In the genomic region with DNA sequence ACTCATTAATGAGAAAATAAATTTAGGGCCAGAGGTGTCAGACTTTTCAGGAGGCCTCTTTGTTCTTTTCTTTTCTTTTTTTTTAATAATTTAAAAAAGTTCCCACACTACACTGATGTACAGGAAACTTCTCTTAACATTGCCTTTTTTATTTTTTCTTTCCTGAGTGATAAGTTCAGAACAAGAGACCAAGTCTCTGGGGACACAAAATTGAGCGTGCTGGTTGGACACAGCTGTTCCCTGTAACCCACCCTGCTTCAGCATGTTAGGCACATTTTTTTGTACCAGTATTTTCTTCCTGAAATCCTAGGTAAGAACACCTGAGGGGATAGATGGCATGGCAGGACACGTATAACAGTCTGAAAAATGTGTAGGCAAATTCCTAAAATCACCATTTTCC, we compare ENCODE assay signal across 1 cellular context.
TF ChIP-seq lines count a peak whose summit lies in the region.

No MANE protein-coding gene starts in this region.

TF ChIP-seq in IMR-90, 13 proteins besides CTCF, POLR2A, EP300 and RAD21 (continued from another document):
- TF ChIP-seq, protein P1, sequence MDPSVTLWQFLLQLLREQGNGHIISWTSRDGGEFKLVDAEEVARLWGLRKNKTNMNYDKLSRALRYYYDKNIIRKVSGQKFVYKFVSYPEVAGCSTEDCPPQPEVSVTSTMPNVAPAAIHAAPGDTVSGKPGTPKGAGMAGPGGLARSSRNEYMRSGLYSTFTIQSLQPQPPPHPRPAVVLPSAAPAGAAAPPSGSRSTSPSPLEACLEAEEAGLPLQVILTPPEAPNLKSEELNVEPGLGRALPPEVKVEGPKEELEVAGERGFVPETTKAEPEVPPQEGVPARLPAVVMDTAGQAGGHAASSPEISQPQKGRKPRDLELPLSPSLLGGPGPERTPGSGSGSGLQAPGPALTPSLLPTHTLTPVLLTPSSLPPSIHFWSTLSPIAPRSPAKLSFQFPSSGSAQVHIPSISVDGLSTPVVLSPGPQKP (IDR thresholded peaks at IDR 0.05; ENCODE audit: borderline replicate concordance, low read depth, low read length): no peak
- TF ChIP-seq SMC3 (IDR thresholded peaks at IDR 0.05; ENCODE audit: low read depth, low read length): no peak
